In the genomic region with DNA sequence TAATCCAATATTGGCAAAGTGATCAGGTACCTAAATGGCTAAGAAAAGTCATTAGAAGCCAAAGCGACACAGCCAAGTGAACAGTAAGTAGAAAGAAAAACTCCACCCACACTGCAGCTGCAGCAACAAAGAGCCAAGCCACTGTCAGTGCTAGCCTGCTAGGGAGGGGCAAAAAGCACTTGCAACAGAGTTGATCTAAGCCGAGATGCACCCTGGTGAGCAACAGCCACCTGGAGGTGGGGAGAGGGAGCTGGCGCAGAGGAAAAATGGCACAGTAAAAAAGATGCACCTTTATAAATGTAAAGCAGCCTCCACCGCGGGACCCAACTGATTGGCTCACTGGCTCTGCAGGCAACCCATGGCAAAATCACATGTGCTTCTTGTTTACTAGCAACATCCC, we compare ENCODE assay signal across 15 cellular contexts.
DNase-seq lines count a peak whose midpoint lies in the region; ATAC-seq lines count a peak whose summit lies in the region.
"Had no signal": no experiment of that assay in that cellular context is flagged by ENCODE, and none has a peak within 500 bp of the region (broad histone marks: within the 10 kb centered on the region; RNA-seq: fewer than 3 reads in every experiment).

No MANE protein-coding gene starts in this region.

- peaks cover 61% of the 10 kb centered on the region for H3K4me1 Mint-ChIP-seq in activated naive CD4-positive, alpha-beta T cell treated with anti-CD3 and anti-CD28 coated beads, Interleukin-2, amount 50 U/mL, for 24 hours
- H3K4me1 Mint-ChIP-seq: brain had no signal

- H3K9me3 Mint-ChIP-seq in activated naive CD4-positive, alpha-beta T cell treated with anti-CD3 and anti-CD28 coated beads, Interleukin-2, amount 50 U/mL, for 24 hours, result no peaks in the 10 kb centered on the region
- H3K9me3 Mint-ChIP-seq: activated T-cell treated with anti-CD3 and anti-CD28 coated beads, Interleukin-2, amount 50 U/mL, for 4 hours; effector memory CD8-positive, alpha-beta T cell had no signal

- H3K27ac Mint-ChIP-seq in activated naive CD4-positive, alpha-beta T cell treated with anti-CD3 and anti-CD28 coated beads, Interleukin-2, amount 50 U/mL, for 24 hours, result peak overlapping the region; percentile 90
- H3K27ac Mint-ChIP-seq: brain; effector memory CD8-positive, alpha-beta T cell had no signal

- H3K27me3 Mint-ChIP-seq in activated naive CD4-positive, alpha-beta T cell treated with anti-CD3 and anti-CD28 coated beads, Interleukin-2, amount 50 U/mL, for 24 hours, result no peaks in the 10 kb centered on the region
- H3K27me3 Mint-ChIP-seq: brain; effector memory CD8-positive, alpha-beta T cell had no signal

- ATAC-seq in HG03432 (IDR thresholded peaks at IDR 0.05; ENCODE audit: unreplicated experiment), result peak; percentile 60
- peak; percentile 88 to 95 for ATAC-seq in activated CD4-positive, CD25-positive, alpha-beta regulatory T cell treated with anti-CD3 and anti-CD28 coated beads, Interleukin-2, amount 50 U/mL, for 24 hours
- no peak for ATAC-seq in HG03025 (IDR thresholded peaks at IDR 0.05; ENCODE audit: low FRiP score, unreplicated experiment)
- ATAC-seq: effector memory CD8-positive, alpha-beta T cell had no signal

- no peak overlapping the region for H3K4me3 Mint-ChIP-seq in activated naive CD4-positive, alpha-beta T cell treated with anti-CD3 and anti-CD28 coated beads, Interleukin-2, amount 50 U/mL, for 24 hours
- H3K4me3 Mint-ChIP-seq: activated T-cell treated with anti-CD3 and anti-CD28 coated beads, Interleukin-2, amount 50 U/mL, for 4 hours; brain; effector memory CD8-positive, alpha-beta T cell had no signal

- peak; percentile 39 for DNase-seq in stimulated activated CD4-positive, alpha-beta T cell treated with anti-CD3 and anti-CD28 coated beads, Interleukin-2, amount 100 ng/mL, for 4 hours (ENCODE audit: low read depth)
- DNase-seq in activated CD8-positive, alpha-beta memory T cell treated with anti-CD3 and anti-CD28 coated beads, Interleukin-2, amount 50 U/mL, for 4 hours, result no peak
- DNase-seq in NCI-H2081 treated with DMSO at 0.1 percent for 48 hours (lab: John Stamatoyannopoulos, UW) (no peak), GM03348 (ENCODE audit: low spot score) (no peak)
- DNase-seq: activated T-cell treated with anti-CD3 and anti-CD28 coated beads, Interleukin-2, amount 50 U/mL, for 4 hours; BE2C; effector memory CD8-positive, alpha-beta T cell; NCI-H526 treated with DMSO at 0.1 percent for 48 hours; posterior cingulate gyrus; stomach had no signal

- H3K36me3 Mint-ChIP-seq in activated naive CD4-positive, alpha-beta T cell treated with anti-CD3 and anti-CD28 coated beads, Interleukin-2, amount 50 U/mL, for 24 hours, result peaks cover 2% of the 10 kb centered on the region
- H3K36me3 Mint-ChIP-seq: brain had no signal
